Comparison of ENCODE assay signal across 17 cellular contexts in genomic region chr19:33503791-33504444, GRCh38.
"Had no signal": no experiment of that assay in that cellular context is flagged by ENCODE, and none has a peak within 500 bp of the region (broad histone marks: within the 10 kb centered on the region; RNA-seq: fewer than 3 reads in every experiment).

No MANE protein-coding gene starts in this region.

- H3K27ac Mint-ChIP-seq: activated CD4-positive, alpha-beta memory T cell treated with anti-CD3 and anti-CD28 coated beads, Interleukin-2, amount 10 ng/mL, durations not matched to agents 7 days and 5 days; activated CD4-positive, alpha-beta T cell treated with anti-CD3 and anti-CD28 coated beads for 36 hours; activated naive CD8-positive, alpha-beta T cell treated with anti-CD3 and anti-CD28 coated beads, Interleukin-2, amount 10 ng/mL, durations not matched to agents 7 days and 5 days; activated T-helper 2 cell treated with anti-CD3 and anti-CD28 coated beads, Interferon-gamma antibody, Interleukin-2, Interleukin-4, amounts not matched to agents 10 μg/mL and 5 μg/mL and 100 μg/mL, durations not matched to agents 14 hours and 24 hours and 36 hours; naive B cell; T-helper 2 cell treated with Interferon-gamma antibody and Interleukin-4, amounts not matched to agents 5 μg/mL and 100 μg/mL, for 36 hours had no signal

- H3K9me3 Mint-ChIP-seq: activated CD4-positive, alpha-beta memory T cell treated with anti-CD3 and anti-CD28 coated beads, Interleukin-2, amount 10 ng/mL, durations not matched to agents 7 days and 5 days; T-helper 2 cell treated with Interferon-gamma antibody and Interleukin-4, amounts not matched to agents 5 μg/mL and 100 μg/mL, for 36 hours had no signal

- DNase-seq: activated CD4-positive, alpha-beta memory T cell treated with anti-CD3 and anti-CD28 coated beads, Interleukin-2, amount 10 ng/mL, durations not matched to agents 7 days and 5 days; activated CD4-positive, alpha-beta T cell treated with anti-CD3 and anti-CD28 coated beads for 36 hours; activated naive CD4-positive, alpha-beta T cell treated with Interleukin-2 at 50 U/mL for 16 hours; activated naive CD8-positive, alpha-beta T cell treated with anti-CD3 and anti-CD28 coated beads, Interleukin-2, amount 10 ng/mL, durations not matched to agents 7 days and 5 days; activated T-cell treated with anti-CD3 and anti-CD28 coated beads, Interleukin-2, amount 50 U/mL, for 1 hour; amygdala; foreskin fibroblast; hippocampal formation; naive B cell; stimulated activated CD8-positive, alpha-beta memory T cell treated with anti-CD3 and anti-CD28 coated beads, Interleukin-4, amount 100 ng/mL, for 48 hours; stimulated activated naive CD4-positive, alpha-beta T cell treated with Interleukin-2 at 50 U/mL for 16 hours; SW 1271; thyroid gland had no signal

- H3K27me3 Mint-ChIP-seq: activated CD4-positive, alpha-beta memory T cell treated with anti-CD3 and anti-CD28 coated beads, Interleukin-2, amount 10 ng/mL, durations not matched to agents 7 days and 5 days; activated CD4-positive, alpha-beta T cell treated with anti-CD3 and anti-CD28 coated beads for 36 hours; activated naive CD8-positive, alpha-beta T cell treated with anti-CD3 and anti-CD28 coated beads, Interleukin-2, amount 10 ng/mL, durations not matched to agents 7 days and 5 days; naive B cell had no signal

- H3K4me1 Mint-ChIP-seq: activated CD4-positive, alpha-beta T cell treated with anti-CD3 and anti-CD28 coated beads for 36 hours had no signal

- H3K4me3 Mint-ChIP-seq: activated CD4-positive, alpha-beta memory T cell treated with anti-CD3 and anti-CD28 coated beads, Interleukin-2, amount 10 ng/mL, durations not matched to agents 7 days and 5 days; activated CD4-positive, alpha-beta T cell treated with anti-CD3 and anti-CD28 coated beads for 36 hours; activated naive CD8-positive, alpha-beta T cell treated with anti-CD3 and anti-CD28 coated beads, Interleukin-2, amount 10 ng/mL, durations not matched to agents 7 days and 5 days; naive B cell; T-helper 2 cell treated with Interferon-gamma antibody and Interleukin-4, amounts not matched to agents 5 μg/mL and 100 μg/mL, for 36 hours had no signal

- ATAC-seq: activated CD4-positive, alpha-beta T cell treated with anti-CD3 and anti-CD28 coated beads for 36 hours; left lobe of liver; mucosa of descending colon had no signal
